8 cellular contexts compared by ENCODE assay signal in the genomic region with DNA sequence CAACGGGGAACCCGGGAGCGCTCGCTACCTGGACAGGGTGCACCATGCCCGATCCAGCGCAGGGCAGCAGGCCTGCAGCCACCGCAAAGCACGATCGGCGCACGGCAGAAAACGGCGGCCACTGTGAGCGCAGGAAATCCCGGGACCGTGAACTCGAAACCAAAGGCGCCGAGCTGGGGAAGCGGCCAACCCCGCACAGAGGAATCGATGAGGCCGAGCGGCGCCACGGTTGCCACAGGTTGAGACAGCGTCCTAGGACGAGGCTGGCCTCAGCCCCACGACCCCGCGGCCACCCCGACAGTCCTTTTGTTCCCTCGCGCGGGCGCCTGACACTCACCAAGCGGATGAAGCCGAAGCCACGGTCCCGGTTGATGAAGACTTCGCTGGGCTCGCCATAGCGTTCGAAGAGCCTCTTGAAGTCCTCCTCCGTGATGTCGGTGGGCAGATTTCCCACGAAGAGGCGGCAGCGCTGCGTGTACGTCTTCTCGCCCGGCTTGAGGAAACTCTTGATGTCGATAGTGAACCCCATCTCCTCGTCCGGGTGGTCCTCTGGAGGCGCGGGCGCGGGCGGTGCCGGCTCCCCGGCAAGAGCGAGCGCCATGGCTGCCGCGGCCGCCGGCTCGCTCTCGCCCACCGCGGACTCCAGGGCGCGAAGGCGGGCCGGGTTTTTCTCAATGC. TPM values are rescaled to one million over a fixed set of nuclear protein-coding genes. Genes with fewer than 3 reads are reported as not detected.
A peak's percentile ranks its signal among the peaks of the same experiment; 100 is the strongest.
DNase-seq lines count a peak whose midpoint lies in the region; ATAC-seq, FAIRE-seq and TF ChIP-seq lines count a peak whose summit lies in the region.

No MANE protein-coding gene starts in this region.

- H3K4me1 ChIP-seq in A549: peaks cover 3% of the 10 kb centered on the region; the same call in 1 of the 3 replicates
- peaks cover 0 to 12% (median 0%) of the 10 kb centered on the region in 3 donors for H3K4me1 ChIP-seq in gastroesophageal sphincter
- peaks cover 10% of the 10 kb centered on the region for H3K4me1 ChIP-seq in suprapubic skin

- H3K4me3 ChIP-seq in A549 (peak overlapping the region; percentile 93), gastroesophageal sphincter (peak overlapping the region; percentile 79 to 96), suprapubic skin (peak overlapping the region; percentile 86)

- TF ChIP-seq CTCF in A549 (IDR thresholded peaks at IDR 0.05) (no peak), gastroesophageal sphincter (IDR thresholded peaks at IDR 0.05) (no peak), suprapubic skin (IDR thresholded peaks at IDR 0.05) (no peak)

- H3K36me3 ChIP-seq in gastroesophageal sphincter (peaks cover 0 to 5% of the 10 kb centered on the region in 2 donors), suprapubic skin (peaks cover 5% of the 10 kb centered on the region)

- peak overlapping the region; percentile 96 for H3K4me3 Mint-ChIP-seq in activated naive CD4-positive, alpha-beta T cell treated with anti-CD3 and anti-CD28 coated beads for 36 hours

- CTCF ChIA-PET in A549 (lab: Yijun Ruan, JAX): interaction anchor here (1.1 kb wide), 1 partner anchor 82 kb away, joined by 3 read pairs; no protein-coding TSS in a partner anchor
- CTCF ChIA-PET in activated naive CD4-positive, alpha-beta T cell treated with anti-CD3 and anti-CD28 coated beads for 36 hours (lab: Charles Lee): no interaction called here

- H3K27me3 ChIP-seq in gastroesophageal sphincter (no peaks in the 10 kb centered on the region), suprapubic skin (no peaks in the 10 kb centered on the region)

- peaks cover 14% of the 10 kb centered on the region for H3K36me3 Mint-ChIP-seq in activated naive CD4-positive, alpha-beta T cell treated with anti-CD3 and anti-CD28 coated beads for 36 hours (ENCODE audit: low read depth)

- H3K9me3 ChIP-seq in A549 (no peaks in the 10 kb centered on the region), gastroesophageal sphincter (no peaks in the 10 kb centered on the region), suprapubic skin (no peaks in the 10 kb centered on the region)

- H3K4me1 Mint-ChIP-seq in activated naive CD4-positive, alpha-beta T cell treated with anti-CD3 and anti-CD28 coated beads for 36 hours (ENCODE audit: low read depth): peaks cover 7% of the 10 kb centered on the region

- ATAC-seq in A549 (peak; percentile 77 to 79), GM18873 (IDR thresholded peaks at IDR 0.05; ENCODE audit: low FRiP score, unreplicated experiment) (peak; percentile 32), HG03108 (IDR thresholded peaks at IDR 0.05; ENCODE audit: unreplicated experiment) (peak; percentile 42), gastroesophageal sphincter (peak; percentile 69)

- POLR2A ChIA-PET in A549 (lab: Yijun Ruan, JAX): interaction anchor here (0.7 to 2.3 kb wide), 5 partner anchors 11 to 184 kb away, joined by 3 to 9 read pairs (median 4); a partner anchor contains a TSS

- FAIRE-seq in A549 (lab: Jason Lieb, UNC): no peak

- H3K9me3 Mint-ChIP-seq in activated naive CD4-positive, alpha-beta T cell treated with anti-CD3 and anti-CD28 coated beads for 36 hours: peaks cover 1% of the 10 kb centered on the region

- DNase-seq in A549 (ENCODE audit: low read depth in 1 of 2, low spot score in 1 of 2) (peak; percentile 1 to 12), RKO (ENCODE audit: low spot score) (peak; percentile 29), nucleus accumbens (lab: John Stamatoyannopoulos, UW) (peak in 49 of 56 donors; percentile 11 to 77 (median 59)), suprapubic skin (ENCODE audit: low spot score in 2 of 2) (peak; percentile 77 to 89)
- DNase-seq in activated naive CD4-positive, alpha-beta T cell treated with anti-CD3 and anti-CD28 coated beads for 36 hours: peak; percentile 74

- peak overlapping the region; percentile 84 for H3K4me2 ChIP-seq in A549

- H3K27me3 Mint-ChIP-seq in activated naive CD4-positive, alpha-beta T cell treated with anti-CD3 and anti-CD28 coated beads for 36 hours (ENCODE audit: low read depth): peaks cover 3% of the 10 kb centered on the region

- no peak for TF ChIP-seq POLR2A in A549 (IDR thresholded peaks at IDR 0.05; ENCODE audit: low read length)
- no peak for TF ChIP-seq POLR2A in gastroesophageal sphincter (IDR thresholded peaks at IDR 0.05)
- TF ChIP-seq POLR2A in suprapubic skin (IDR thresholded peaks at IDR 0.05): no peak

- H3K27ac Mint-ChIP-seq in activated naive CD4-positive, alpha-beta T cell treated with anti-CD3 and anti-CD28 coated beads for 36 hours: peak overlapping the region; percentile 98

- TF ChIP-seq RAD21 in A549 (conservative IDR thresholded peaks at IDR 0.05 in 1 of 2, IDR thresholded peaks at IDR 0.05 in 1 of 2): no peak

- under 1% methylated on average over 43 of the region's 77 CpGs for WGBS in A549 (ENCODE audit: missing lambda C conversion rate)
- whole genome bisulfite sequencing in gastroesophageal sphincter (ENCODE audit: low coverage in 1 of 2), 2 donors: 0% methylated on average over 4 of the region's 77 CpGs
- WGBS in suprapubic skin: under 1% methylated on average over 18 of the region's 77 CpGs

- TF ChIP-seq EP300 in A549 (IDR thresholded peaks at IDR 0.05): no peak
- TF ChIP-seq EP300 in gastroesophageal sphincter (IDR thresholded peaks at IDR 0.05): no peak
- no peak for TF ChIP-seq EP300 in suprapubic skin (IDR thresholded peaks at IDR 0.05)

- intact Hi-C loops in activated naive CD4-positive, alpha-beta T cell treated with anti-CD3 and anti-CD28 coated beads for 36 hours (cut with micrococcal nuclease): loop anchor here (1.0 to 2.0 kb wide), 3 partner anchors 81 to 379 kb away; a partner anchor contains a TSS

- H3K27ac ChIP-seq in A549: peak overlapping the region; percentile 96
- H3K27ac ChIP-seq in gastroesophageal sphincter: peak overlapping the region; percentile 84 to 98 (median 94)
- peak overlapping the region; percentile 98 for H3K27ac ChIP-seq in suprapubic skin

TF ChIP-seq in A549, 52 proteins besides CTCF, POLR2A, EP300 and RAD21:
- no peak for TF ChIP-seq KDM5A (IDR thresholded peaks at IDR 0.05)
- TF ChIP-seq MYC (IDR thresholded peaks at IDR 0.05; ENCODE audit: borderline replicate concordance, low read length): no peak
- no peak for TF ChIP-seq SREBF2 (IDR thresholded peaks at IDR 0.05)
- TF ChIP-seq CHD2 (IDR thresholded peaks at IDR 0.05; ENCODE audit: low read length, partially characterized antibody): no peak
- TF ChIP-seq, protein P1, sequence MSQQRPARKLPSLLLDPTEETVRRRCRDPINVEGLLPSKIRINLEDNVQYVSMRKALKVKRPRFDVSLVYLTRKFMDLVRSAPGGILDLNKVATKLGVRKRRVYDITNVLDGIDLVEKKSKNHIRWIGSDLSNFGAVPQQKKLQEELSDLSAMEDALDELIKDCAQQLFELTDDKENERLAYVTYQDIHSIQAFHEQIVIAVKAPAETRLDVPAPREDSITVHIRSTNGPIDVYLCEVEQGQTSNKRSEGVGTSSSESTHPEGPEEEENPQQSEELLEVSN (IDR thresholded peaks at IDR 0.05; ENCODE audit: borderline replicate concordance, low read depth): no peak
- no peak for TF ChIP-seq MAFK (IDR thresholded peaks at IDR 0.05; ENCODE audit: partially characterized antibody)

RNA-seq across cellular contexts. Expression of a gene that starts 0.6 kb away (rescaled TPM):
- polyA plus RNA-seq in A549 (2011; rRNA removed) (33.3 and 47.5 TPM in 2 replicates), A549 (2017; fragmentation: RNase III; extraction: RNeasy Plus Mini Kit Qiagen cat#74134 plus additional on column Dnase treatment) (43.1 to 49.0 TPM (median 46.1 TPM) in 3 replicates)
- polyA plus RNA-seq in A549 (2012; cell fraction: cytosol; rRNA removed): 32.2 and 38.2 TPM in 2 replicates
- polyA plus RNA-seq in A549 (2012; cell fraction: nucleus; rRNA removed): 39.5 and 49.6 TPM in 2 replicates
- polyA minus RNA-seq in A549 (2011; rRNA and poly(A)+ RNA removed): 36.0 and 36.8 TPM in 2 replicates
- total RNA-seq in activated naive CD4-positive, alpha-beta T cell treated with anti-CD3 and anti-CD28 coated beads for 36 hours: 10 to 100 TPM; 46.5 to 48.2 TPM
- total RNA-seq in gastroesophageal sphincter (10 to 100 TPM; 42.0 to 82.5 (median 58.8) TPM), suprapubic skin (10 to 100 TPM; 30.3 to 63.2 (median 38.8) TPM)

Comparison
In these comparisons a context has a peak if more than half of its experiments do, and no peak if none do; other contexts are left out.
1. Peak in every context shown above with its lines: DNase-seq, ATAC-seq, H3K4me3 ChIP-seq and H3K27ac ChIP-seq.
2. DNase-seq: peak in every context shown above with its lines; median percentile 83 in suprapubic skin; 74 in activated naive CD4-positive, alpha-beta T cell treated with anti-CD3 and anti-CD28 coated beads for 36 hours; 59 in nucleus accumbens; 29 in RKO; 6 in A549.